In the genomic region with DNA sequence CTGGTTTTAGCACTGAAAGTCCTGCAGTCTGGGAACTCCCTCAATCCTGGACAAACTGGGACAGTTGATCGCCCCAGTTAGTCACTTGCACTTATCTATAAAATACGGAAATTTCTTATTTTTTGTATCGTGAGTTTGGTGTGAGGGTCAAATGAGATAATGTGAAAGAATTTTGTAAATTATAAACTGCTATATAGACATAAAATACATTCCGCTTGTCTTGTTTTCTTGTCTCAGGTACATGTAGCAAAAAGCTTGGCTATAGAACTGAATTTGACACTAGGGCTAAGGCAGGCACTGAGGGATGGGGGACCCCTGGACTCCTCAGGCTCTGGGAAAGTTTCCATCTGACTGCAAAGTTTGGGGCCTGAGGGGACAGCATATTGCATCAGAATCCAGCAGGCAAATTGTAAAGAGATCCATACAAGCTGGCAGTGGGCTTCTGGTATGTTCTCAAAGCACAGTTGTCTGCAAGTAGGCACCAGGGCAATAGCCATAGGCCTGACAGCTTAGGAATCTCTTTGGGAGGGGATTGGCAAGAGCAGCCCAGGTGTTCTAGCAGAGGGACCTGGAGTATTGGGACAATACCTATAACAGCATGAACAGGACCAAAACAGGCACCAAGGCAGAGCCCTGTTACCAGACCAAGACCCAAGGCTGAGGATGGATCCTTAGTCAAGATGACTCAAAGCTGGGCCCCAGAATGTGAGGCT, we compare ENCODE assay signal across 13 cellular contexts.
"Had no signal": no experiment of that assay in that cellular context is flagged by ENCODE, and none has a peak within 500 bp of the region (broad histone marks: within the 10 kb centered on the region; RNA-seq: fewer than 3 reads in every experiment).

No MANE protein-coding gene starts in this region.

- H3K4me3 ChIP-seq: coronary artery, heart right ventricle, skin epidermis, tibial artery, uterus had no signal

- H3K4me1 ChIP-seq: tibial artery, uterus had no signal

- H3K36me3 ChIP-seq: heart right ventricle, neutrophil, tibial artery, uterus had no signal

- H3K9me3 ChIP-seq: neutrophil, tibial artery, uterus had no signal

- H3K27ac ChIP-seq: coronary artery, heart right ventricle, neutrophil, tibial artery, uterus had no signal

- H3K27me3 ChIP-seq: heart right ventricle, neutrophil, uterus had no signal

- DNase-seq: activated CD4-positive, alpha-beta T cell treated with anti-CD3 and anti-CD28 coated beads for 1 hour; activated T-cell treated with anti-CD3 and anti-CD28 coated beads, Interleukin-2, amount 50 U/mL, for 48 hours; caudate nucleus; effector CD8-positive, alpha-beta T cell; heart right ventricle; kidney; retina; T1000; tibial artery; uterus had no signal

- ATAC-seq: heart right ventricle had no signal
